1 cellular context compared by ENCODE assay signal in genomic region chr4:112029642-112030235, GRCh38.
TF ChIP-seq lines count a peak whose summit lies in the region.

No MANE protein-coding gene starts in this region.

TF ChIP-seq in HEK293, 187 proteins besides CTCF, POLR2A, EP300 and RAD21 (continued from another document):
- TF ChIP-seq HIC1 (tag by site-specific recombination; IDR thresholded peaks at IDR 0.05) (peak; percentile 38; the same call in 1 of the 2 replicates), ZNF394 (tag by site-specific recombination; IDR thresholded peaks at IDR 0.05; ENCODE audit: borderline replicate concordance) (peak; percentile 29; the same call in 1 of the 2 replicates), ZSCAN18 (tag by site-specific recombination; IDR thresholded peaks at IDR 0.05) (no peak), ZNF837 (tag by site-specific recombination; IDR thresholded peaks at IDR 0.05) (no peak), FEZF1 (tag by site-specific recombination; IDR thresholded peaks at IDR 0.05) (peak; percentile 22; the same call in 1 of the 2 replicates), ZBTB17 (tag by site-specific recombination; IDR thresholded peaks at IDR 0.05) (peak; percentile 75), ZBTB20 (tag by site-specific recombination; IDR thresholded peaks at IDR 0.05) (no peak), ZNF174 (tag by site-specific recombination; IDR thresholded peaks at IDR 0.05) (no peak), ZNF48 (tag by site-specific recombination; IDR thresholded peaks at IDR 0.05) (no peak), ZBTB49 (tag by site-specific recombination; IDR thresholded peaks at IDR 0.05; ENCODE audit: low read depth) (no peak), ZNF18 (tag by site-specific recombination; IDR thresholded peaks at IDR 0.05) (no peak), ZBTB6 (tag by site-specific recombination; IDR thresholded peaks at IDR 0.05) (no peak), ZNF404 (tag by site-specific recombination; IDR thresholded peaks at IDR 0.05) (no peak), ZNF501 (tag by site-specific recombination; IDR thresholded peaks at IDR 0.05) (0 out of 2 replicates have a peak, but pooled peaks have one; percentile 35), ZNF175 (tag by site-specific recombination; IDR thresholded peaks at IDR 0.05) (no peak)
- TF ChIP-seq, protein P1, sequence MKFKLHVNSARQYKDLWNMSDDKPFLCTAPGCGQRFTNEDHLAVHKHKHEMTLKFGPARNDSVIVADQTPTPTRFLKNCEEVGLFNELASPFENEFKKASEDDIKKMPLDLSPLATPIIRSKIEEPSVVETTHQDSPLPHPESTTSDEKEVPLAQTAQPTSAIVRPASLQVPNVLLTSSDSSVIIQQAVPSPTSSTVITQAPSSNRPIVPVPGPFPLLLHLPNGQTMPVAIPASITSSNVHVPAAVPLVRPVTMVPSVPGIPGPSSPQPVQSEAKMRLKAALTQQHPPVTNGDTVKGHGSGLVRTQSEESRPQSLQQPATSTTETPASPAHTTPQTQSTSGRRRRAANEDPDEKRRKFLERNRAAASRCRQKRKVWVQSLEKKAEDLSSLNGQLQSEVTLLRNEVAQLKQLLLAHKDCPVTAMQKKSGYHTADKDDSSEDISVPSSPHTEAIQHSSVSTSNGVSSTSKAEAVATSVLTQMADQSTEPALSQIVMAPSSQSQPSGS (tag by site-specific recombination; IDR thresholded peaks at IDR 0.05; ENCODE audit: low read depth): no peak
- TF ChIP-seq, protein P2, sequence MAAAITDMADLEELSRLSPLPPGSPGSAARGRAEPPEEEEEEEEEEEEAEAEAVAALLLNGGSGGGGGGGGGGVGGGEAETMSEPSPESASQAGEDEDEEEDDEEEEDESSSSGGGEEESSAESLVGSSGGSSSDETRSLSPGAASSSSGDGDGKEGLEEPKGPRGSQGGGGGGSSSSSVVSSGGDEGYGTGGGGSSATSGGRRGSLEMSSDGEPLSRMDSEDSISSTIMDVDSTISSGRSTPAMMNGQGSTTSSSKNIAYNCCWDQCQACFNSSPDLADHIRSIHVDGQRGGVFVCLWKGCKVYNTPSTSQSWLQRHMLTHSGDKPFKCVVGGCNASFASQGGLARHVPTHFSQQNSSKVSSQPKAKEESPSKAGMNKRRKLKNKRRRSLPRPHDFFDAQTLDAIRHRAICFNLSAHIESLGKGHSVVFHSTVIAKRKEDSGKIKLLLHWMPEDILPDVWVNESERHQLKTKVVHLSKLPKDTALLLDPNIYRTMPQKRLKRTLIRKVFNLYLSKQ (tag by site-specific recombination; IDR thresholded peaks at IDR 0.05; ENCODE audit: borderline replicate concordance): no peak
- TF ChIP-seq, protein P3, sequence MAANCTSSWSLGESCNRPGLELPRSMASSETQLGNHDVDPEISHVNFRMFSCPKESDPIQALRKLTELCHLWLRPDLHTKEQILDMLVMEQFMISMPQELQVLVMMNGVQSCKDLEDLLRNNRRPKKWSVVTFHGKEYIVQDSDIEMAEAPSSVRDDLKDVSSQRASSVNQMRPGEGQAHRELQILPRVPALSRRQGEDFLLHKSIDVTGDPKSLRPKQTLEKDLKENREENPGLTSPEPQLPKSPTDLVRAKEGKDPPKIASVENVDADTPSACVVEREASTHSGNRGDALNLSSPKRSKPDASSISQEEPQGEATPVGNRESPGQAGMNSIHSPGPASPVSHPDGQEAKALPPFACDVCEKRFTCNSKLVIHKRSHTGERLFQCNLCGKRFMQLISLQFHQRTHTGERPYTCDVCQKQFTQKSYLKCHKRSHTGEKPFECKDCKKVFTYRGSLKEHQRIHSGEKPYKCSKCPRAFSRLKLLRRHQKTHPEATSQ (tag by site-specific recombination; IDR thresholded peaks at IDR 0.05): no peak
- TF ChIP-seq, protein P4, sequence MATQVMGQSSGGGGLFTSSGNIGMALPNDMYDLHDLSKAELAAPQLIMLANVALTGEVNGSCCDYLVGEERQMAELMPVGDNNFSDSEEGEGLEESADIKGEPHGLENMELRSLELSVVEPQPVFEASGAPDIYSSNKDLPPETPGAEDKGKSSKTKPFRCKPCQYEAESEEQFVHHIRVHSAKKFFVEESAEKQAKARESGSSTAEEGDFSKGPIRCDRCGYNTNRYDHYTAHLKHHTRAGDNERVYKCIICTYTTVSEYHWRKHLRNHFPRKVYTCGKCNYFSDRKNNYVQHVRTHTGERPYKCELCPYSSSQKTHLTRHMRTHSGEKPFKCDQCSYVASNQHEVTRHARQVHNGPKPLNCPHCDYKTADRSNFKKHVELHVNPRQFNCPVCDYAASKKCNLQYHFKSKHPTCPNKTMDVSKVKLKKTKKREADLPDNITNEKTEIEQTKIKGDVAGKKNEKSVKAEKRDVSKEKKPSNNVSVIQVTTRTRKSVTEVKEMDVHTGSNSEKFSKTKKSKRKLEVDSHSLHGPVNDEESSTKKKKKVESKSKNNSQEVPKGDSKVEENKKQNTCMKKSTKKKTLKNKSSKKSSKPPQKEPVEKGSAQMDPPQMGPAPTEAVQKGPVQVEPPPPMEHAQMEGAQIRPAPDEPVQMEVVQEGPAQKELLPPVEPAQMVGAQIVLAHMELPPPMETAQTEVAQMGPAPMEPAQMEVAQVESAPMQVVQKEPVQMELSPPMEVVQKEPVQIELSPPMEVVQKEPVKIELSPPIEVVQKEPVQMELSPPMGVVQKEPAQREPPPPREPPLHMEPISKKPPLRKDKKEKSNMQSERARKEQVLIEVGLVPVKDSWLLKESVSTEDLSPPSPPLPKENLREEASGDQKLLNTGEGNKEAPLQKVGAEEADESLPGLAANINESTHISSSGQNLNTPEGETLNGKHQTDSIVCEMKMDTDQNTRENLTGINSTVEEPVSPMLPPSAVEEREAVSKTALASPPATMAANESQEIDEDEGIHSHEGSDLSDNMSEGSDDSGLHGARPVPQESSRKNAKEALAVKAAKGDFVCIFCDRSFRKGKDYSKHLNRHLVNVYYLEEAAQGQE (tag by site-specific recombination; IDR thresholded peaks at IDR 0.05): no peak
